In the genomic region with DNA sequence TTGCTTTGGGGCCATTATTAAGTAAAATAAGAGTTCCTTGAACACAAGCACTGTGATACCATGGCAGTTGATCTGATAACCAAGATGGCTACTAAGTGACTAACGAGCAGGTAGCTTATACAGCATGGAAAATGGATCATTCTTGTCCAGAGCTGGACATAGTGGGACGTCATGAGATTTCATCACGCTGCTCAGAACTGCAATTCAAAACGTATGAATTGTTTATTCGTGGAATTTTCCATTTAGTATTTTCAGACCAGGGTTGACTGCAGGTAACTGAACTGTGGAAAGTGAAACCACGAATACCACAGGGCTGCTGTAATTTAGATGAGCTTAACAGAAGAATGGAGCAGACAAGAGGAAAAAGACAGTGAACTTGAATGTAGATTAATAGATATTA, we compare ENCODE assay signal across 11 cellular contexts. TPM values are rescaled to one million over a fixed set of nuclear protein-coding genes. Genes with fewer than 3 reads are reported as not detected.
DNase-seq lines count a peak whose midpoint lies in the region; ATAC-seq and TF ChIP-seq lines count a peak whose summit lies in the region.
"Had no signal": no experiment of that assay in that cellular context is flagged by ENCODE, and none has a peak within 500 bp of the region (broad histone marks: within the 10 kb centered on the region; RNA-seq: fewer than 3 reads in every experiment).

No MANE protein-coding gene starts in this region.

- TF ChIP-seq EP300 in suprapubic skin (IDR thresholded peaks at IDR 0.05), result no peak

- no peaks in the 10 kb centered on the region for H3K27me3 Mint-ChIP-seq in effector memory CD8-positive, alpha-beta T cell

- in situ Hi-C loops in Caki2 (cut with HindIII; ENCODE audit: low pct_unique_long_range_greater_than_20kb, low sequenced_read_pairs), result no loop called here

- CTCF ChIA-PET in A673 (lab: Charles Lee), result no interaction called here

- H3K9me3 ChIP-seq in suprapubic skin, result no peaks in the 10 kb centered on the region
- no peaks in the 10 kb centered on the region for H3K9me3 ChIP-seq in A673 (ENCODE audit: low read depth, low read length, poor library complexity, severe bottlenecking)

- ATAC-seq in GM21390 (IDR thresholded peaks at IDR 0.05; ENCODE audit: unreplicated experiment), result peak; percentile 58
- ATAC-seq in effector memory CD8-positive, alpha-beta T cell (replicated peaks), result peak; percentile 60

- peaks cover 4% of the 10 kb centered on the region for H3K36me3 ChIP-seq in suprapubic skin
- peaks cover 43% of the 10 kb centered on the region for H3K36me3 ChIP-seq in A673 (ENCODE audit: insufficient read depth, low read length, poor library complexity, severe bottlenecking)

- H3K27ac ChIP-seq in suprapubic skin (no peak overlapping the region), A673 (ENCODE audit: low read depth, low read length, poor library complexity, severe bottlenecking) (no peak overlapping the region)

- H3K27me3 ChIP-seq in suprapubic skin (no peaks in the 10 kb centered on the region), A673 (replicated peaks; ENCODE audit: insufficient read depth, low read depth, low read length, poor library complexity) (no peaks in the 10 kb centered on the region)

- H3K9me3 Mint-ChIP-seq in effector memory CD8-positive, alpha-beta T cell, result no peaks in the 10 kb centered on the region

- H3K4me3 ChIP-seq in suprapubic skin, result no peak overlapping the region
- H3K4me3 ChIP-seq in A673 (ENCODE audit: low read depth, low read length, poor library complexity, severe bottlenecking), result no peak overlapping the region

- intact Hi-C loops in A673 (cut with micrococcal nuclease; ENCODE audit: unreplicated experiment), result no loop called here

- POLR2A ChIA-PET in A673 (lab: Charles Lee; ENCODE audit: low non-redundant PET), result no interaction called here

- TF ChIP-seq POLR2A in suprapubic skin (IDR thresholded peaks at IDR 0.05), result no peak

- peak overlapping the region; percentile 60 to 69 for H3K4me3 Mint-ChIP-seq in effector memory CD8-positive, alpha-beta T cell

- H3K27ac Mint-ChIP-seq in effector memory CD8-positive, alpha-beta T cell, result peak overlapping the region; percentile 57 to 67

- H3K4me1 Mint-ChIP-seq in effector memory CD8-positive, alpha-beta T cell (ENCODE audit: low read depth in 2 of 2), result peaks cover 6 to 11% of the 10 kb centered on the region in 2 donors

- no peaks in the 10 kb centered on the region for H3K4me1 ChIP-seq in suprapubic skin
- no peaks in the 10 kb centered on the region for H3K4me1 ChIP-seq in A673 (ENCODE audit: insufficient read depth, low read length, poor library complexity, severe bottlenecking)

- peaks cover 7% of the 10 kb centered on the region for H3K36me3 Mint-ChIP-seq in effector memory CD8-positive, alpha-beta T cell (ENCODE audit: insufficient read depth)

- BruUV-seq in A673 (replicated peaks; lab: Mats Ljungman, UMichigan), result no TSS peak

- TF ChIP-seq CTCF in suprapubic skin (IDR thresholded peaks at IDR 0.05), result no peak
- TF ChIP-seq CTCF in A673 (conservative IDR thresholded peaks at IDR 0.05; ENCODE audit: low read depth, low read length), result no peak

- DNase-seq in Caki2 (ENCODE audit: low read depth) (peak; percentile 31), RPMI8226 (peak; percentile 43), NCI-H187 treated with DMSO at 0.1 percent for 48 hours (lab: John Stamatoyannopoulos, UW) (no peak), suprapubic skin (ENCODE audit: low spot score in 2 of 2) (no peak), A673 (ENCODE audit: low spot score) (no peak), HuH-7 (ENCODE audit: low spot score) (no peak)
- DNase-seq in effector memory CD8-positive, alpha-beta T cell, result no peak
- DNase-seq: DMS79, HCEC 1CT, NCI-H1930 had no signal

- 80% methylated on average over 6 of the region's 6 CpGs for WGBS in suprapubic skin

RNA-seq across cellular contexts. Expression of a gene that starts 38.9 kb away (rescaled TPM):
- 6.5 and 6.9 TPM in 2 replicates for total RNA-seq in Caki2 (2014; rRNA removed; shearing (Covaris generic); ENCODE audit: low replicate concordance)
- total RNA-seq in suprapubic skin, result 10 to 100 TPM in 1 of 4 donors, 1 to 10 TPM in 3; 2.7 to 15.9 (median 4.0) TPM
- 22.1 and 25.9 TPM in 2 replicates for total RNA-seq in A673 (2021)

RNA-seq across cellular contexts. Expression of a gene that starts 39.2 kb away (rescaled TPM):
- 5.8 and 17.3 TPM in 2 replicates for total RNA-seq in Caki2 (2014; rRNA removed; shearing (Covaris generic); ENCODE audit: low replicate concordance)
- total RNA-seq in suprapubic skin, result 10 to 100 TPM; 37.7 to 62.3 (median 40.2) TPM
- total RNA-seq in A673 (2021), result 45.5 and 52.6 TPM in 2 replicates

Comparison
In these comparisons a context has a peak if more than half of its experiments do, and no peak if none do; other contexts are left out.
1. DNase-seq: peak in Caki2 (single experiment) and RPMI8226 (single experiment); none in effector memory CD8-positive, alpha-beta T cell (0 of 3), NCI-H187 treated with DMSO at 0.1 percent for 48 hours (single experiment), suprapubic skin (0 of 2), A673 (single experiment) and HuH-7 (single experiment).